ENCODE assay signal across 16 cellular contexts in the genomic region with DNA sequence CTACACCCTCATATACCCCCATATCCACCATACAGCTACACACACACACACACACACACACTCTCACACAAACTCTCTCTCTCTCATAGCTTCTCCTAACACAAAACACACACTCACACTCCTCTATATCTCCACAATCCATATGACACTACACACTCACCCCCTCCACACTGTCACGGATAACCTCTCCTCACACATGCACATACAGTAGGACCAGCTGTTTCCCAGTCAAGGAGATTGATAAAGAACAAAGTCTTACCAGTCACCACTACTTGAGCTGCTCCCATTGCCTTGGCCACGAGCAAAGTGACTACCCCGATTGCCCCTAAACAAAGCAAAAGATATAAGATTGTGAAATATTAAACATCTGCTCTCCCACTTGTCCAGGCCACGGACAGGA.
DNase-seq lines count a peak whose midpoint lies in the region; ATAC-seq, FAIRE-seq and TF ChIP-seq lines count a peak whose summit lies in the region.
"Had no signal": no experiment of that assay in that cellular context is flagged by ENCODE, and none has a peak within 500 bp of the region (broad histone marks: within the 10 kb centered on the region; RNA-seq: fewer than 3 reads in every experiment).

No MANE protein-coding gene starts in this region.

- H2AFZ ChIP-seq in HepG2 (ENCODE audit: low read length): no peak overlapping the region

- no peaks in the 10 kb centered on the region for H3K36me3 Mint-ChIP-seq in activated CD4-positive, alpha-beta T cell treated with anti-CD3 and anti-CD28 coated beads for 36 hours (ENCODE audit: low read depth)
- no peaks in the 10 kb centered on the region for H3K36me3 Mint-ChIP-seq in Caco-2 (ENCODE audit: insufficient read depth, unreplicated experiment)

- peaks cover 13% of the 10 kb centered on the region for H3K4me1 Mint-ChIP-seq in activated CD4-positive, alpha-beta T cell treated with anti-CD3 and anti-CD28 coated beads for 36 hours
- peaks cover 25% of the 10 kb centered on the region for H3K4me1 Mint-ChIP-seq in Caco-2 (ENCODE audit: low read depth, unreplicated experiment)

- H3K36me3 ChIP-seq in Caco-2 (ENCODE audit: control insufficient read depth, insufficient read depth, low read length) (no peaks in the 10 kb centered on the region), HepG2 (replicated peaks in 1 of 2; ENCODE audit: control insufficient read depth in 1 of 2, insufficient read depth in 2 of 2, low read length in 2 of 2) (peaks cover 0 to 3% of the 10 kb centered on the region in 2 experiments; a peak in 2 of 5 replicates)

- in situ Hi-C loops in HepG2 (cut with HindIII; ENCODE audit: extremely low pct_ligation_motif_present, low pct_unique_long_range_greater_than_20kb): no loop called here

- peaks cover 15% of the 10 kb centered on the region for H3K4me1 ChIP-seq in Caco-2
- H3K4me1 ChIP-seq in HepG2 (ENCODE audit: insufficient read depth, low read length): peaks cover 95% of the 10 kb centered on the region

- no TSS peak for BruUV-seq in Caco-2 (replicated peaks; lab: Mats Ljungman, UMichigan)
- no TSS peak for BruUV-seq in HepG2 (replicated peaks; lab: Mats Ljungman, UMichigan)

- H3K4me3 ChIP-seq in Caco-2 (ENCODE audit: low read depth, low read length) (no peak overlapping the region), NB4 (ENCODE audit: low read depth, low read length) (no peak overlapping the region), HepG2 (replicated peaks in 1 of 3; ENCODE audit: insufficient read depth in 1 of 3, low read depth in 2 of 3, low read length in 3 of 3) (no peak overlapping the region)
- H3K4me3 ChIP-seq: BLaER1 treated with 17β-estradiol and CSF1 and Interleukin-3, amounts not matched to agents 10 nM and 100 nM had no signal

- TF ChIP-seq RAD21 in HepG2 (CRISPR knock-in tag; IDR thresholded peaks at IDR 0.05): no peak

- H4K20me1 ChIP-seq in HepG2 (ENCODE audit: insufficient read depth, low read length): no peaks in the 10 kb centered on the region
- H4K20me1 ChIP-seq: BLaER1 treated with 17β-estradiol and CSF1 and Interleukin-3, amounts not matched to agents 10 nM and 100 nM had no signal

- no peak for ATAC-seq in activated CD4-positive, alpha-beta T cell treated with anti-CD3 and anti-CD28 coated beads for 36 hours
- ATAC-seq in HepG2: no peak

- no peaks in the 10 kb centered on the region for H3K79me2 ChIP-seq in HepG2 (ENCODE audit: insufficient read depth, low read length)

- no peak for TF ChIP-seq POLR2A in NB4 (IDR thresholded peaks at IDR 0.05; ENCODE audit: extremely low read depth, insufficient read length)
- TF ChIP-seq POLR2A in HepG2 (IDR thresholded peaks at IDR 0.05; ENCODE audit: insufficient read depth in 1 of 2, low read depth in 2 of 2, low read length in 2 of 2): no peak

- TF ChIP-seq CTCF in Caco-2 (IDR thresholded peaks at IDR 0.05; ENCODE audit: insufficient read depth in 1 of 2, low read depth in 1 of 2, low read length in 1 of 2, severe bottlenecking in 1 of 2, unreplicated experiment in 1 of 2) (no peak), NB4 (IDR thresholded peaks at IDR 0.05; ENCODE audit: low read depth, low read length) (no peak), HepG2 (CRISPR knock-in tag; IDR thresholded peaks at IDR 0.05) (no peak)

- CTCF ChIA-PET in activated CD4-positive, alpha-beta T cell treated with anti-CD3 and anti-CD28 coated beads for 36 hours (lab: Charles Lee): no interaction called here
- CTCF ChIA-PET in Caco-2 (lab: Charles Lee): no interaction called here
- CTCF ChIA-PET in HepG2 (lab: Yijun Ruan, JAX; ENCODE audit: low intra/inter-chr PET ratio, low total read pairs): no interaction called here

- no peaks in the 10 kb centered on the region for H3K9me3 Mint-ChIP-seq in activated CD4-positive, alpha-beta T cell treated with anti-CD3 and anti-CD28 coated beads for 36 hours (ENCODE audit: low read depth)
- peaks cover 11% of the 10 kb centered on the region for H3K9me3 Mint-ChIP-seq in Caco-2 (ENCODE audit: unreplicated experiment)
- H3K9me3 Mint-ChIP-seq: H9 had no signal

- no peak for DNase-seq in activated CD4-positive, alpha-beta T cell treated with anti-CD3 and anti-CD28 coated beads for 36 hours
- DNase-seq in activated CD4-positive, alpha-beta T cell treated with anti-CD3 and anti-CD28 coated beads, Interleukin-2, amount 50 U/mL, for 48 hours: no peak
- no peak for DNase-seq in Caco-2
- DNase-seq in NB4 (ENCODE audit: low read depth): peak; percentile 9
- no peak for DNase-seq in HepG2 (ENCODE audit: low spot score)
- no peak for DNase-seq in NCI-H82 treated with DMSO at 0.1 percent for 48 hours (lab: John Stamatoyannopoulos, UW; ENCODE audit: unreplicated experiment)
- no peak for DNase-seq in DMS79 treated with DMSO at 0.1 percent for 48 hours (lab: John Stamatoyannopoulos, UW)
- DNase-seq: ACHN; CD4-positive, CD25-positive, alpha-beta regulatory T cell; DMS79; GDM1; GOT3; H9 had no signal

- H3K27ac ChIP-seq in HepG2 (ENCODE audit: extremely low read length, insufficient read depth, low read length): no peak overlapping the region

- intact Hi-C loops in activated CD4-positive, alpha-beta T cell treated with anti-CD3 and anti-CD28 coated beads for 36 hours (cut with DNase I, micrococcal nuclease): no loop called here
- intact Hi-C loops in Caco-2 (cut with micrococcal nuclease; ENCODE audit: unreplicated experiment) (no loop called here), HepG2 (cut with micrococcal nuclease; ENCODE audit: unreplicated experiment) (no loop called here)

- no peak for TF ChIP-seq EP300 in HepG2 (IDR thresholded peaks at IDR 0.05; ENCODE audit: low read depth in 2 of 2, low read length in 2 of 2)
- no peak for TF ChIP-seq EP300 in HepG2 (CRISPR knock-in tag; IDR thresholded peaks at IDR 0.05; ENCODE audit: borderline replicate concordance)

- H3K27me3 ChIP-seq in Caco-2 (replicated peaks; ENCODE audit: control insufficient read depth, insufficient read depth, low read length) (no peaks in the 10 kb centered on the region), HepG2 (ENCODE audit: control insufficient read depth in 1 of 2, insufficient read depth in 2 of 2, low read length in 2 of 2) (no peaks in the 10 kb centered on the region)
- H3K27me3 ChIP-seq: BLaER1 treated with 17β-estradiol and CSF1 and Interleukin-3, amounts not matched to agents 10 nM and 100 nM had no signal

- POLR2A ChIA-PET in activated CD4-positive, alpha-beta T cell treated with anti-CD3 and anti-CD28 coated beads for 36 hours (lab: Charles Lee): no interaction called here
- POLR2A ChIA-PET in Caco-2 (lab: Charles Lee): no interaction called here
- POLR2A ChIA-PET in HepG2 (lab: Yijun Ruan, JAX): no interaction called here

- no peaks in the 10 kb centered on the region for H3K27me3 Mint-ChIP-seq in activated CD4-positive, alpha-beta T cell treated with anti-CD3 and anti-CD28 coated beads for 36 hours
- H3K27me3 Mint-ChIP-seq in Caco-2 (ENCODE audit: insufficient read depth, unreplicated experiment): no peaks in the 10 kb centered on the region
- H3K27me3 Mint-ChIP-seq: CD4-positive, CD25-positive, alpha-beta regulatory T cell had no signal

- H3K9me3 ChIP-seq in Caco-2 (no peaks in the 10 kb centered on the region), HepG2 (ENCODE audit: low read length) (no peaks in the 10 kb centered on the region)
- H3K9me3 ChIP-seq: BLaER1 treated with 17β-estradiol and CSF1 and Interleukin-3, amounts not matched to agents 10 nM and 100 nM had no signal

- H3K9ac ChIP-seq in HepG2 (ENCODE audit: insufficient read depth, low read depth, low read length): no peak overlapping the region
- H3K9ac ChIP-seq: BLaER1 treated with 17β-estradiol and CSF1 and Interleukin-3, amounts not matched to agents 10 nM and 100 nM had no signal

- no peak overlapping the region for H3K4me3 Mint-ChIP-seq in activated CD4-positive, alpha-beta T cell treated with anti-CD3 and anti-CD28 coated beads for 36 hours
- H3K4me3 Mint-ChIP-seq in Caco-2 (ENCODE audit: unreplicated experiment): no peak overlapping the region
- H3K4me3 Mint-ChIP-seq: CD4-positive, CD25-positive, alpha-beta regulatory T cell; H9 had no signal

- 91% methylated on average over 4 of the region's 4 CpGs for whole genome bisulfite sequencing in HepG2 (ENCODE audit: low lambda C conversion rate)

- no peak overlapping the region for H3K4me2 ChIP-seq in HepG2 (ENCODE audit: low read depth, low read length)

- H3K27ac Mint-ChIP-seq in activated CD4-positive, alpha-beta T cell treated with anti-CD3 and anti-CD28 coated beads for 36 hours: peak overlapping the region; percentile 1
- peak overlapping the region; percentile 6 for H3K27ac Mint-ChIP-seq in Caco-2 (ENCODE audit: unreplicated experiment)
- H3K27ac Mint-ChIP-seq: H9 had no signal

- FAIRE-seq in HepG2 (lab: Jason Lieb, UNC): no peak
- FAIRE-seq: GM12892, GM19239 had no signal

TF ChIP-seq in HepG2, 621 proteins besides CTCF, POLR2A, EP300 and RAD21 (continues in another document):
- TF ChIP-seq, protein P1, sequence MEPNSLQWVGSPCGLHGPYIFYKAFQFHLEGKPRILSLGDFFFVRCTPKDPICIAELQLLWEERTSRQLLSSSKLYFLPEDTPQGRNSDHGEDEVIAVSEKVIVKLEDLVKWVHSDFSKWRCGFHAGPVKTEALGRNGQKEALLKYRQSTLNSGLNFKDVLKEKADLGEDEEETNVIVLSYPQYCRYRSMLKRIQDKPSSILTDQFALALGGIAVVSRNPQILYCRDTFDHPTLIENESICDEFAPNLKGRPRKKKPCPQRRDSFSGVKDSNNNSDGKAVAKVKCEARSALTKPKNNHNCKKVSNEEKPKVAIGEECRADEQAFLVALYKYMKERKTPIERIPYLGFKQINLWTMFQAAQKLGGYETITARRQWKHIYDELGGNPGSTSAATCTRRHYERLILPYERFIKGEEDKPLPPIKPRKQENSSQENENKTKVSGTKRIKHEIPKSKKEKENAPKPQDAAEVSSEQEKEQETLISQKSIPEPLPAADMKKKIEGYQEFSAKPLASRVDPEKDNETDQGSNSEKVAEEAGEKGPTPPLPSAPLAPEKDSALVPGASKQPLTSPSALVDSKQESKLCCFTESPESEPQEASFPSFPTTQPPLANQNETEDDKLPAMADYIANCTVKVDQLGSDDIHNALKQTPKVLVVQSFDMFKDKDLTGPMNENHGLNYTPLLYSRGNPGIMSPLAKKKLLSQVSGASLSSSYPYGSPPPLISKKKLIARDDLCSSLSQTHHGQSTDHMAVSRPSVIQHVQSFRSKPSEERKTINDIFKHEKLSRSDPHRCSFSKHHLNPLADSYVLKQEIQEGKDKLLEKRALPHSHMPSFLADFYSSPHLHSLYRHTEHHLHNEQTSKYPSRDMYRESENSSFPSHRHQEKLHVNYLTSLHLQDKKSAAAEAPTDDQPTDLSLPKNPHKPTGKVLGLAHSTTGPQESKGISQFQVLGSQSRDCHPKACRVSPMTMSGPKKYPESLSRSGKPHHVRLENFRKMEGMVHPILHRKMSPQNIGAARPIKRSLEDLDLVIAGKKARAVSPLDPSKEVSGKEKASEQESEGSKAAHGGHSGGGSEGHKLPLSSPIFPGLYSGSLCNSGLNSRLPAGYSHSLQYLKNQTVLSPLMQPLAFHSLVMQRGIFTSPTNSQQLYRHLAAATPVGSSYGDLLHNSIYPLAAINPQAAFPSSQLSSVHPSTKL (CRISPR knock-in tag; IDR thresholded peaks at IDR 0.05): no peak
- no peak for TF ChIP-seq SNAI1 (CRISPR knock-in tag; IDR thresholded peaks at IDR 0.05; ENCODE audit: borderline replicate concordance)
- TF ChIP-seq SUZ12 (IDR thresholded peaks at IDR 0.05; ENCODE audit: low read depth, low read length): no peak
- TF ChIP-seq CEBPB (IDR thresholded peaks at IDR 0.05; ENCODE audit: borderline replicate concordance, low read depth, low read length): peak; percentile 14; the same call in 1 of the 2 replicates
